In the genomic region with DNA sequence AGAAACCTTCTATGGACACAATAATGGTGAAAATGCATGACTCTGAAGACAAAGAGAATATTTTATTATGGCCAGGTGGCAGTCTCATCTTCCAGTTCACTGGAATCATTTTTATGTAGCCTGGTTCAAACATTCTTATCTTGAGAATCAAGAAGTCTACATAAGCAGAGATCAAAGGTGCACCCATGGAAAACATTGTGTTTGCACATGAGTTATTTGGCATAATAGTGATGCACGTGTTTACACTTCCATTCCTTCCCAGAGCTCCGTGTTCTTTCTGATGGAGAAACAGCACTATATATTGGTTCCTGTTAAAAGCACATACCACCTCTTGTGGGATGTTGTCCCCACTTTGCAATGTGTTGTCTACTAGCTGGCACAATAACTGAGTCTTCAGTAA, we compare ENCODE assay signal across 30 cellular contexts.
"Had no signal": no experiment of that assay in that cellular context is flagged by ENCODE, and none has a peak within 500 bp of the region (broad histone marks: within the 10 kb centered on the region; RNA-seq: fewer than 3 reads in every experiment).

No MANE protein-coding gene starts in this region.

- H3K27ac ChIP-seq: left lung, lower lobe of right lung, neural progenitor cell, neutrophil, skin epidermis, stomach, testis, thyroid gland, upper lobe of right lung had no signal

- H3K4me1 ChIP-seq: left lung, lower lobe of right lung, stomach, testis, thyroid gland, upper lobe of right lung had no signal

- H3K36me3 ChIP-seq: left lung, lower lobe of right lung, neural progenitor cell, neutrophil, stomach, thyroid gland, upper lobe of right lung had no signal

- H3K27me3 Mint-ChIP-seq: naive B cell; progenitor cell of endocrine pancreas; stimulated activated naive B cell treated with anti-CD40 and anti-IgM and Interleukin-4, amounts not matched to agents 10 μg/mL and 1 μg/mL and 100 μg/mL, for 72 hours had no signal

- H3K4me2 ChIP-seq: neural progenitor cell had no signal

- H3K27ac Mint-ChIP-seq: mesothelial cell of epicardium; naive B cell; natural killer cell; nephron progenitor cell; neural progenitor cell; progenitor cell of endocrine pancreas; stimulated activated naive B cell treated with anti-CD40 and anti-IgM and Interleukin-4, amounts not matched to agents 10 μg/mL and 1 μg/mL and 100 μg/mL, for 72 hours had no signal

- H3K9me3 ChIP-seq: neutrophil, testis, thyroid gland, upper lobe of right lung had no signal

- DNase-seq: hippocampal formation; kidney glomerular epithelial cell; left cardiac atrium; left lung; lower lobe of right lung; mammary epithelial cell; mesenchymal stem cell; naive B cell; natural killer cell; nephron progenitor cell; occipital lobe; retina; right cardiac atrium; stimulated activated CD4-positive, alpha-beta T cell treated with anti-CD3 and anti-CD28 coated beads, Interleukin-12 subunit alpha, Interleukin-12 subunit beta, amount 100 ng/mL, for 4 hours; stimulated activated CD4-positive, alpha-beta T cell treated with anti-CD3 and anti-CD28 coated beads, Interleukin-15, amount 100 ng/mL, for 24 hours; stimulated activated CD4-positive, alpha-beta T cell treated with anti-CD3 and anti-CD28 coated beads, Interleukin-2, amount 100 ng/mL, for 24 hours; stimulated activated CD4-positive, alpha-beta T cell treated with anti-CD3 and anti-CD28 coated beads, Interleukin-4, amount 100 ng/mL, for 1 hour; stimulated activated naive B cell treated with anti-CD40 and anti-IgM and Interleukin-4, amounts not matched to agents 10 μg/mL and 1 μg/mL and 100 μg/mL, for 72 hours; stimulated activated naive CD8-positive, alpha-beta T cell treated with anti-CD3 and anti-CD28 coated beads, Interleukin-15, Interleukin-2, amounts not matched to agents 100 U/mL and 50 U/mL, for 24 hours; stomach; testis; thyroid gland; trophoblast cell; upper lobe of right lung had no signal

- H3K4me3 Mint-ChIP-seq: mesothelial cell of epicardium; naive B cell; natural killer cell; nephron progenitor cell; neural progenitor cell; stimulated activated naive B cell treated with anti-CD40 and anti-IgM and Interleukin-4, amounts not matched to agents 10 μg/mL and 1 μg/mL and 100 μg/mL, for 72 hours had no signal

- H3K4me3 ChIP-seq: left lung, lower lobe of right lung, neural progenitor cell, skin epidermis, stomach, testis, thyroid gland, upper lobe of right lung had no signal

- H3K36me3 Mint-ChIP-seq: mesothelial cell of epicardium; naive B cell; natural killer cell; neural progenitor cell; stimulated activated naive B cell treated with anti-CD40 and anti-IgM and Interleukin-4, amounts not matched to agents 10 μg/mL and 1 μg/mL and 100 μg/mL, for 72 hours had no signal

- ATAC-seq: left cardiac atrium; left lung; lower lobe of right lung; natural killer cell; right cardiac atrium; sciatic nerve; stimulated activated naive B cell treated with anti-CD40 and anti-IgM and Interleukin-4, amounts not matched to agents 10 μg/mL and 1 μg/mL and 100 μg/mL, for 72 hours; stimulated activated naive CD8-positive, alpha-beta T cell treated with anti-CD3 and anti-CD28 coated beads, Interleukin-15, Interleukin-2, amounts not matched to agents 100 U/mL and 50 U/mL, for 24 hours; upper lobe of right lung had no signal

- H3K9ac ChIP-seq: neural progenitor cell had no signal

- H3K4me1 Mint-ChIP-seq: mesothelial cell of epicardium; naive B cell; natural killer cell; neural progenitor cell; stimulated activated naive B cell treated with anti-CD40 and anti-IgM and Interleukin-4, amounts not matched to agents 10 μg/mL and 1 μg/mL and 100 μg/mL, for 72 hours had no signal

- H3K27me3 ChIP-seq: left lung, neural progenitor cell, neutrophil, stomach, testis, thyroid gland, upper lobe of right lung had no signal
